In the genomic region with DNA sequence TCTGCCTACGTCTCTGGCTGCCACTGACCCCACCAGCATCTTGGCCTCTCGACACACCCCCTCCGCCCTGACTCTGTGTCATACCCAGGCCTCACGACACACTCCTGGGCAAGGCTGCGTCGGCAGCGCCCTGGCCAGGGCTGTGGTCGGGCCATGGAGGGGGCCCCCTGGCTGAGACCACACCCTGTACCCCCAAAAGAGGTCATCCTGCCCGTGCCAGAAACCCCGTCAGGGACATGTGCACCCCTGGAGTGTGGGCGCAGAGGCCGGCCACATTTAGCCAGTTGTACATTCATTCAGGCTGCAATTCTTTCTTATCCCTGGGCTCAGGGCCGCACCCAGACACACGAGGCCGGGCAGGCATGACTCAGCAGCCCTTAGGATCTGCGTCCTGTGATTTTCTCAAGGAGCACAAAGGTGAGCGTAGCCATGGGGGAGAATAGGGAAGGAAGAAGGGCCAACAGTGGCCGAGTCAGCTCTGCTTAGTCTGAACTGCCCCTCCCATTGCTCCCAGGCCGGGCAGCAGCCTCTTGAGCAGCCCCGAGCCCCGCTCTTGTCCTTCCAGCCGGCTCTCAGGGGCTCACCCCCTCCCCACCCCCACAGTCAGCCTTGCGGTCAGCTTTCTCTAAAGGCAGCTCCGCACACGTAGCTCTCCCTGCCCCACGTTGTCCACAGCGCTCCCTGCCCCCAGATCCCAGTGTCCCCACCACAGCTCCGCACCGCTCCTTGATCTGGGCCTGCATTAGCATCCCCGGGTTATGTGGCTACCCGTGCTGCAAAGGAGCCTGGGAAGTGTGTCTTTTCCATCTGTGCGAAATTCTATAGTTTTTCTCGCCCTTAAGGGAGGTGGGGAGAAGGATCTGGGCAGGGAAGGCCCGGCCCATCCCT, we compare ENCODE assay signal across 1 cellular context.
TF ChIP-seq lines count a peak whose summit lies in the region.

No MANE protein-coding gene starts in this region.

TF ChIP-seq in GM12878, 131 proteins besides CTCF, POLR2A, EP300 and RAD21:
- TF ChIP-seq, protein P1, sequence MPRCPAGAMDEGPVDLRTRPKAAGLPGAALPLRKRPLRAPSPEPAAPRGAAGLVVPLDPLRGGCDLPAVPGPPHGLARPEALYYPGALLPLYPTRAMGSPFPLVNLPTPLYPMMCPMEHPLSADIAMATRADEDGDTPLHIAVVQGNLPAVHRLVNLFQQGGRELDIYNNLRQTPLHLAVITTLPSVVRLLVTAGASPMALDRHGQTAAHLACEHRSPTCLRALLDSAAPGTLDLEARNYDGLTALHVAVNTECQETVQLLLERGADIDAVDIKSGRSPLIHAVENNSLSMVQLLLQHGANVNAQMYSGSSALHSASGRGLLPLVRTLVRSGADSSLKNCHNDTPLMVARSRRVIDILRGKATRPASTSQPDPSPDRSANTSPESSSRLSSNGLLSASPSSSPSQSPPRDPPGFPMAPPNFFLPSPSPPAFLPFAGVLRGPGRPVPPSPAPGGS (IDR thresholded peaks at IDR 0.05; ENCODE audit: borderline replicate concordance, insufficient read depth, low read depth, low read length, poor library complexity, severe bottlenecking), result peak; percentile 38
- TF ChIP-seq IRF4 (IDR thresholded peaks at IDR 0.05; ENCODE audit: low read depth, low read length), result no peak
